8 cellular contexts compared by ENCODE assay signal in the genomic region with DNA sequence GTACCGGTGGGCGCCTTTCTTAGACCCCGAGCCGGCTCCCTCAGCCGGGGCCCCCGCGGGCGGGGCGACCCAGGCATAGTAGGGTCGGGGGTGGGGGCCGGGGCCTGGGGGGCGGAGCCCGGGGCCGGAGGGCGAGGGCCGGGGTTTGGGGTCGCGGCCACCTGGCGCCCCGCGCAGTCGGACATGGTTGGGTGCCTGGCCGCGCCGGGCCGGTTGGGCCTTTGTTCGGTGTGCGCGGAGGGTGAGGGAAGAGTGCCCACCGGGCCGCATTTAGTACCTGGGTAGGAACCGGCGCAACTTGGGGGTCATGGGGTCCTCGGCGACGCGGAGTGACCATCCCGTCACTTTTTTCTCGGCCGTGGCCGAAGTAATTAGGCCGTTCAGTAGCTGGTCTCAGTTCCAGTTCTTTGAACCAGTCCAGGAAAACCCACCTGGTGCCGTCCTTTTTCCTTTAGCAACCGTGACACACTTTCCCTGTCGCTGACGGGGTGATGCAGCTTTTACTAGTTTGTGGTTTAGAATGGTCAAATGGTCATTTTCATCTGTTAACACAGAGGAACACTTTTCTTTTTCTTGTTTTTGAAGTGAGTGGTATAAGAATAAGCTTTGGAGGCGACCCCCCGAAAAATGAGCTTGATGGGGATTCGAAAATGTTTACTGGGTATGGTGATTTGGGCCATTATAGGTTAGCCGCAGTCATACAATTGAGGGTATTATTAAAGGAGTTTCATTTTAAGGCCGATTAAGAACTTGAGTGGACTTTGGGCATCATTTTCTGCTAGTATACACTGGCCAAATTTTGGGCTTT. TPM values are rescaled to one million over a fixed set of nuclear protein-coding genes. Genes with fewer than 3 reads are reported as not detected.
DNase-seq lines count a peak whose midpoint lies in the region; ATAC-seq and TF ChIP-seq lines count a peak whose summit lies in the region.

No MANE protein-coding gene starts in this region.

- peak overlapping the region; percentile 99 for H3K27ac Mint-ChIP-seq in activated CD8-positive, alpha-beta T cell treated with anti-CD3 and anti-CD28 coated beads, Interleukin-2, amount 10 ng/mL, durations not matched to agents 7 days and 5 days

- intact Hi-C loops in heart left ventricle (cut with DNase I) = loop anchor here in 1 of 10 donors (10.0 kb wide), 1 partner anchor 127 kb away; no protein-coding TSS in a partner anchor

- H3K36me3 ChIP-seq in heart left ventricle = peaks cover 0 to 20% (median 6%) of the 10 kb centered on the region in 9 donors

- peak overlapping the region; percentile 79 for H3K4me3 ChIP-seq in GM12865 (ENCODE audit: low read depth, low read length)
- peak overlapping the region; percentile 22 to 89 (median 72) for H3K4me3 ChIP-seq in heart left ventricle

- DNase-seq in GM12865 (ENCODE audit: low read depth) = peak; percentile 35
- peak; percentile 38 for DNase-seq in activated CD8-positive, alpha-beta T cell treated with anti-CD3 and anti-CD28 coated beads, Interleukin-2, amount 10 ng/mL, durations not matched to agents 7 days and 5 days
- peak in 1 of 5 donors; percentile 22 for DNase-seq in heart left ventricle
- peak; percentile 46 for DNase-seq in retina
- no peak for DNase-seq in NCI-H2196 treated with DMSO at 0.1 percent for 48 hours (lab: John Stamatoyannopoulos, UW; ENCODE audit: unreplicated experiment)

- H3K36me3 Mint-ChIP-seq in activated CD8-positive, alpha-beta T cell treated with anti-CD3 and anti-CD28 coated beads, Interleukin-2, amount 10 ng/mL, durations not matched to agents 7 days and 5 days (ENCODE audit: low read depth) = peaks cover 72% of the 10 kb centered on the region

- no peaks in the 10 kb centered on the region for H3K9me3 ChIP-seq in heart left ventricle

- H3K27me3 ChIP-seq in heart left ventricle = no peaks in the 10 kb centered on the region

- TF ChIP-seq CTCF in GM12865 (IDR thresholded peaks at IDR 0.05; ENCODE audit: insufficient read depth, low read depth, low read length, missing control alignments) = no peak
- TF ChIP-seq CTCF in heart left ventricle (IDR thresholded peaks at IDR 0.05) = no peak

- WGBS in heart left ventricle, 4 donors = 0 to 1% (median 0%) methylated on average over 34 to 51 of the region's 51 CpGs

- H3K4me3 Mint-ChIP-seq in activated CD8-positive, alpha-beta T cell treated with anti-CD3 and anti-CD28 coated beads, Interleukin-2, amount 10 ng/mL, durations not matched to agents 7 days and 5 days = peak overlapping the region; percentile 96

- no peaks in the 10 kb centered on the region for H3K27me3 Mint-ChIP-seq in activated CD8-positive, alpha-beta T cell treated with anti-CD3 and anti-CD28 coated beads, Interleukin-2, amount 10 ng/mL, durations not matched to agents 7 days and 5 days (ENCODE audit: low read depth)

- POLR2A ChIA-PET in activated CD8-positive, alpha-beta T cell treated with anti-CD3 and anti-CD28 coated beads, Interleukin-2, amount 10 ng/mL, durations not matched to agents 7 days and 5 days (lab: Charles Lee) = interaction anchor here (0.8 kb wide), 2 partner anchors 122 to 218 kb away, joined by 3 read pairs; no protein-coding TSS in a partner anchor

- H3K9me3 Mint-ChIP-seq in activated CD8-positive, alpha-beta T cell treated with anti-CD3 and anti-CD28 coated beads, Interleukin-2, amount 10 ng/mL, durations not matched to agents 7 days and 5 days (ENCODE audit: insufficient read depth) = no peaks in the 10 kb centered on the region

- TF ChIP-seq POLR2A in heart left ventricle (IDR thresholded peaks at IDR 0.05) = no peak

- H3K4me1 Mint-ChIP-seq in activated CD8-positive, alpha-beta T cell treated with anti-CD3 and anti-CD28 coated beads, Interleukin-2, amount 10 ng/mL, durations not matched to agents 7 days and 5 days (ENCODE audit: low read depth) = peaks cover 46% of the 10 kb centered on the region

- ATAC-seq in HG03095 (IDR thresholded peaks at IDR 0.05; ENCODE audit: unreplicated experiment) (peak; percentile 1), heart left ventricle (peak in 2 of 4 donors; percentile 1), HG02840 (IDR thresholded peaks at IDR 0.05; ENCODE audit: low FRiP score, unreplicated experiment) (no peak), HG03196 (IDR thresholded peaks at IDR 0.05; ENCODE audit: unreplicated experiment) (no peak)
- peak; percentile 31 for ATAC-seq in activated CD8-positive, alpha-beta T cell treated with anti-CD3 and anti-CD28 coated beads, Interleukin-2, amount 10 ng/mL, durations not matched to agents 7 days and 5 days

- peak overlapping the region in 10 of 12 donors; percentile 15 to 100 (median 99) for H3K27ac ChIP-seq in heart left ventricle

- H3K4me1 ChIP-seq in heart left ventricle = peaks cover 0 to 42% (median 20%) of the 10 kb centered on the region in 12 donors

- CTCF ChIA-PET in activated CD8-positive, alpha-beta T cell treated with anti-CD3 and anti-CD28 coated beads, Interleukin-2, amount 10 ng/mL, durations not matched to agents 7 days and 5 days (lab: Charles Lee) = no interaction called here

RNA-seq across cellular contexts. Expression of a gene that starts 0.6 kb away (rescaled TPM):
- 100 to 1,000 TPM; 204 TPM for total RNA-seq in activated CD8-positive, alpha-beta T cell treated with anti-CD3 and anti-CD28 coated beads, Interleukin-2, amount 10 ng/mL, durations not matched to agents 7 days and 5 days
- 10 to 100 TPM in 1 of 9 donors, 1 to 10 TPM in 8; 2.2 to 17.1 (median 5.4) TPM for total RNA-seq in heart left ventricle
- 10 to 100 TPM in 1 of 2 donors, 1 to 10 TPM in 1; 9.5 to 37.9 TPM for polyA plus RNA-seq in heart left ventricle

RNA-seq across cellular contexts. Expression of a gene that starts 6.8 kb away (rescaled TPM):
- total RNA-seq in activated CD8-positive, alpha-beta T cell treated with anti-CD3 and anti-CD28 coated beads, Interleukin-2, amount 10 ng/mL, durations not matched to agents 7 days and 5 days = 10 to 100 TPM; 35.8 to 37.5 TPM
- total RNA-seq in heart left ventricle = 10 to 100 TPM; 13.0 to 25.3 (median 15.5) TPM
- polyA plus RNA-seq in heart left ventricle = 10 to 100 TPM; 13.9 to 27.5 TPM

Comparison
In these comparisons a context has a peak if more than half of its experiments do, and no peak if none do; other contexts are left out.
1. ATAC-seq: peak in HG03095 (single experiment) and activated CD8-positive, alpha-beta T cell treated with anti-CD3 and anti-CD28 coated beads, Interleukin-2, amount 10 ng/mL, durations not matched to agents 7 days and 5 days (single experiment); none in HG02840 (single experiment) and HG03196 (single experiment).
2. RNA of a gene that starts 0.6 kb away (total RNA-seq): 204 TPM in activated CD8-positive, alpha-beta T cell treated with anti-CD3 and anti-CD28 coated beads, Interleukin-2, amount 10 ng/mL, durations not matched to agents 7 days and 5 days; 2.2 to 17.1 TPM in heart left ventricle; every median in the first group is over 10 times any median in the second.